In genomic region chr9:2016411-2017208, GRCh38 we compare ENCODE assay signal across 8 cellular contexts.
DNase-seq lines count a peak whose midpoint lies in the region; ATAC-seq and TF ChIP-seq lines count a peak whose summit lies in the region.

No MANE protein-coding gene starts in this region.

- H3K27me3 Mint-ChIP-seq in T-helper 2 cell treated with Interferon-gamma antibody and Interleukin-4, amounts not matched to agents 5 μg/mL and 100 μg/mL, for 36 hours (ENCODE audit: low read depth), result peaks cover 3% of the 10 kb centered on the region

- H3K36me3 Mint-ChIP-seq in T-helper 2 cell treated with Interferon-gamma antibody and Interleukin-4, amounts not matched to agents 5 μg/mL and 100 μg/mL, for 36 hours (ENCODE audit: low read depth), result peaks cover 14% of the 10 kb centered on the region

- peaks cover 55% of the 10 kb centered on the region for H3K4me1 Mint-ChIP-seq in T-helper 2 cell treated with Interferon-gamma antibody and Interleukin-4, amounts not matched to agents 5 μg/mL and 100 μg/mL, for 36 hours (ENCODE audit: low read depth)

- peak; percentile 54 for DNase-seq in GM04504 (ENCODE audit: low read depth)
- no peak for DNase-seq in LNCaP clone FGC (ENCODE audit: low read depth)
- DNase-seq in T-helper 2 cell treated with Interferon-gamma antibody and Interleukin-4, amounts not matched to agents 5 μg/mL and 100 μg/mL, for 36 hours (ENCODE audit: low spot score), result peak; percentile 62
- DNase-seq in astrocyte of the cerebellum (ENCODE audit: low read depth), result peak; percentile 46
- DNase-seq in hypothalamus (lab: John Stamatoyannopoulos, UW), result peak; percentile 35 to 89 (median 75)
- DNase-seq in retinal pigment epithelial cell (ENCODE audit: low read depth), result no peak

- peak overlapping the region; percentile 100 for H3K27ac Mint-ChIP-seq in T-helper 2 cell treated with Interferon-gamma antibody and Interleukin-4, amounts not matched to agents 5 μg/mL and 100 μg/mL, for 36 hours

- H3K4me3 ChIP-seq in LNCaP clone FGC (ENCODE audit: low read depth, low read length) (peak overlapping the region; percentile 80), astrocyte of the cerebellum (ENCODE audit: low read depth, low read length) (peak overlapping the region; percentile 81), retinal pigment epithelial cell (ENCODE audit: low read length) (peak overlapping the region; percentile 83)

- in situ Hi-C loops in astrocyte of the cerebellum (cut with HindIII; ENCODE audit: low sequenced_read_pairs), result no loop called here

- TF ChIP-seq CTCF in LNCaP clone FGC (IDR thresholded peaks at IDR 0.05; ENCODE audit: control insufficient read depth, extremely low read depth, insufficient read depth), result peak; percentile 23
- no peak for TF ChIP-seq CTCF in astrocyte of the cerebellum (IDR thresholded peaks at IDR 0.05; ENCODE audit: low read depth, low read length, missing control alignments)
- no peak for TF ChIP-seq CTCF in retinal pigment epithelial cell (conservative IDR thresholded peaks at IDR 0.05; ENCODE audit: low read depth, low read length)

- no peaks in the 10 kb centered on the region for H3K9me3 Mint-ChIP-seq in T-helper 2 cell treated with Interferon-gamma antibody and Interleukin-4, amounts not matched to agents 5 μg/mL and 100 μg/mL, for 36 hours

- H3K4me3 Mint-ChIP-seq in T-helper 2 cell treated with Interferon-gamma antibody and Interleukin-4, amounts not matched to agents 5 μg/mL and 100 μg/mL, for 36 hours, result peak overlapping the region; percentile 98

- ATAC-seq in HG02678 (IDR thresholded peaks at IDR 0.05; ENCODE audit: unreplicated experiment) (no peak), HG02763 (IDR thresholded peaks at IDR 0.05; ENCODE audit: unreplicated experiment) (no peak)

Comparison
In these comparisons a context has a peak if more than half of its experiments do, and no peak if none do; other contexts are left out.
1. DNase-seq: peak in GM04504 (single experiment), T-helper 2 cell treated with Interferon-gamma antibody and Interleukin-4, amounts not matched to agents 5 μg/mL and 100 μg/mL, for 36 hours (single experiment), astrocyte of the cerebellum (single experiment) and hypothalamus (51 of 51); none in LNCaP clone FGC (single experiment) and retinal pigment epithelial cell (single experiment).
2. Peak in every context shown above with its lines, with median percentiles within 50 percentile points of each other: H3K4me3 ChIP-seq.